8 cellular contexts compared by ENCODE assay signal in the genomic region with DNA sequence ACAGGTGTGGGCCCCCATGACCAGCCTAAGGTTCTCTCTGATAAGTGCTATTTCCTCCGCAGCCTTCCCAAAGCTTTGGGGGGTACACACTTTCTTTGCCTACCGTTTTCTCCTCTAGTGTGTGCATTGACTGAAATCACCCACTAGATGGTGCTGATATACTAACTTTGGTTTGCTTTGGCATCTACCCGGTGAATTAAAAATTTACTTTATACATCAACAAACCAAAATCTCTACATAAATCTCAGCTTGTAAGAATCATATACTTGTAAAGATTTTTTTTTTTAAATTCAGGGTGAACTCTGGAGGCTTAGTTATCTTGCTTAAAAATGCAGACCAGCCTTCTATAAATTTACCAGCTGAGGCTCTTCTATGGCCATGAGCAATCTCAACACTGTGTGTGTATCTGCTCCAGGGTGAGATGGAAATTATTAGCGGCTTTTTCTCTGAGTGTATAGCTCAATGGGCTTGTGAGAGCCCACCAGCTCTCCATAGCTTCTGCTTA.
DNase-seq lines count a peak whose midpoint lies in the region; ATAC-seq and TF ChIP-seq lines count a peak whose summit lies in the region.

No MANE protein-coding gene starts in this region.

- no peaks in the 10 kb centered on the region for H3K9me3 ChIP-seq in adrenal gland (replicated peaks in 1 of 3)
- H3K9me3 ChIP-seq in upper lobe of right lung: no peaks in the 10 kb centered on the region

- ATAC-seq in GM18519 (IDR thresholded peaks at IDR 0.05; ENCODE audit: low FRiP score, unreplicated experiment) (peak; percentile 49), upper lobe of right lung (peak; percentile 60)

- H3K27me3 ChIP-seq in adrenal gland (peaks cover 4% of the 10 kb centered on the region), upper lobe of right lung (peaks cover 5% of the 10 kb centered on the region)

- no peaks in the 10 kb centered on the region for H3K4me1 ChIP-seq in adrenal gland (replicated peaks in 1 of 2)
- no peaks in the 10 kb centered on the region for H3K4me1 ChIP-seq in upper lobe of right lung

- H3K27ac ChIP-seq in adrenal gland (no peak overlapping the region), upper lobe of right lung (no peak overlapping the region)

- H3K36me3 ChIP-seq in adrenal gland (replicated peaks in 1 of 2) (no peaks in the 10 kb centered on the region), upper lobe of right lung (no peaks in the 10 kb centered on the region)

- H3K4me3 ChIP-seq in NB4 (ENCODE audit: low read depth, low read length) (no peak overlapping the region), adrenal gland (no peak overlapping the region), upper lobe of right lung (no peak overlapping the region)

- intact Hi-C loops in adrenal gland (cut with DNase I) (loop anchor here in 1 of 2 donors (5.0 to 10.0 kb wide), 2 partner anchors 981 to 1069 kb away; no protein-coding TSS in a partner anchor), upper lobe of right lung (cut with DNase I) (no loop called here)

- TF ChIP-seq POLR2A in NB4 (IDR thresholded peaks at IDR 0.05; ENCODE audit: extremely low read depth, insufficient read length) (no peak), adrenal gland (IDR thresholded peaks at IDR 0.05) (no peak)

- TF ChIP-seq CTCF in AG09319 (IDR thresholded peaks at IDR 0.05; ENCODE audit: low read depth, low read length): peak; percentile 66
- TF ChIP-seq CTCF in NB4 (IDR thresholded peaks at IDR 0.05; ENCODE audit: low read depth, low read length): peak; percentile 42
- peak; percentile 53 to 69 (median 68) for TF ChIP-seq CTCF in adrenal gland (IDR thresholded peaks at IDR 0.05)
- peak; percentile 74 for TF ChIP-seq CTCF in upper lobe of right lung (IDR thresholded peaks at IDR 0.05)

- 5 to 9% (median 8%) methylated on average over 4 of the region's 4 CpGs for WGBS in adrenal gland, 4 donors

- DNase-seq in AG09319 (ENCODE audit: extremely low read depth, low read depth) (peak; percentile 51), NB4 (ENCODE audit: low read depth) (peak; percentile 32), adrenal gland (peak in 3 of 7 donors; percentile 8 to 15 (median 9)), inferior parietal cortex (ENCODE audit: extremely low spot score) (peak; percentile 78), upper lobe of right lung (no peak), MV-4-11 (lab: John Stamatoyannopoulos, UW) (no peak)
- no peak for DNase-seq in stimulated activated CD4-positive, alpha-beta T cell treated with anti-CD3 and anti-CD28 coated beads, Interleukin-1b, Interleukin-23, amount 100 ng/mL, for 48 hours

Comparison
In these comparisons a context has a peak if more than half of its experiments do, and no peak if none do; other contexts are left out.
1. DNase-seq: peak in AG09319 (single experiment), NB4 (single experiment) and inferior parietal cortex (single experiment); none in upper lobe of right lung (single experiment), MV-4-11 (single experiment) and stimulated activated CD4-positive, alpha-beta T cell treated with anti-CD3 and anti-CD28 coated beads, Interleukin-1b, Interleukin-23, amount 100 ng/mL, for 48 hours (single experiment).
2. Peak in every context shown above with its lines, with median percentiles within 50 percentile points of each other: CTCF ChIP-seq.